ENCODE assay signal across 11 cellular contexts in the genomic region with DNA sequence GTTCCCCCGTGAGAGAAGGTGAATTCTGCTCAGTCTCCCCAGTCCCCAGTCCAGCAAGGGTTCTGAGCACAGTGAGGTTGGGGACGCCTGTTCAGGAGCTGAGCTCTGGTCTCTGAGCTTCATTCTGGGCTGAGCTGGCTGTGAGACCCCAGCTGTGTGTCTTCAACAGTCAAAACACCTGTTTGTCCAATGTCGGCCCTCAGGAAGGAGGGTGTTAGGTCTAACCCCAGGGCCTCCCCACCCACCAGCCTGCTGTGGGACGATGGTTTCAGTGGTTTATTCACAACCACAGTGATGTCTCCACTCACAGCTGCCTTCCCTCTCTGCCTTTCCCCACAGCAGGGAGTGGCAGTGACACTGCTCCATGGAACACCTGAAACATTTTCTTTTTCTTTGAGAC.
DNase-seq lines count a peak whose midpoint lies in the region; ATAC-seq lines count a peak whose summit lies in the region.
"Had no signal": no experiment of that assay in that cellular context is flagged by ENCODE, and none has a peak within 500 bp of the region (broad histone marks: within the 10 kb centered on the region; RNA-seq: fewer than 3 reads in every experiment).

No MANE protein-coding gene starts in this region.

- ATAC-seq in GM19023 (IDR thresholded peaks at IDR 0.05; ENCODE audit: unreplicated experiment) (peak; percentile 85), HG02571 (IDR thresholded peaks at IDR 0.05; ENCODE audit: unreplicated experiment) (peak; percentile 79), HG03439 (IDR thresholded peaks at IDR 0.05; ENCODE audit: unreplicated experiment) (peak; percentile 58)
- peak; percentile 23 for ATAC-seq in stimulated activated naive CD8-positive, alpha-beta T cell treated with anti-CD3 and anti-CD28 coated beads, Interleukin-15, Interleukin-2, amounts not matched to agents 100 U/mL and 50 U/mL, for 24 hours

- peak; percentile 8 for DNase-seq in stimulated activated naive CD8-positive, alpha-beta T cell treated with anti-CD3 and anti-CD28 coated beads, Interleukin-15, Interleukin-2, amounts not matched to agents 100 U/mL and 50 U/mL, for 24 hours
- DNase-seq in SHP77 (lab: John Stamatoyannopoulos, UW) (no peak), NK-92 (lab: John Stamatoyannopoulos, UW; ENCODE audit: unreplicated experiment) (no peak)
- DNase-seq in effector CD8-positive, alpha-beta T cell (lab: John Stamatoyannopoulos, UW): no peak
- DNase-seq: activated T-cell treated with anti-CD3 and anti-CD28 coated beads for 4 hours, NCI-H1930, OCI-M1, T1000 had no signal

Comparison
In these comparisons a context has a peak if more than half of its experiments do, and no peak if none do; other contexts are left out.
1. ATAC-seq: peak in every context shown above with its lines; median percentile 85 in GM19023; 79 in HG02571; 58 in HG03439; 23 in stimulated activated naive CD8-positive, alpha-beta T cell treated with anti-CD3 and anti-CD28 coated beads, Interleukin-15, Interleukin-2, amounts not matched to agents 100 U/mL and 50 U/mL, for 24 hours.